In genomic region chr18:76458522-76459311, GRCh38 we compare ENCODE assay signal across 1 cellular context.
TF ChIP-seq lines count a peak whose summit lies in the region.

No MANE protein-coding gene starts in this region.

TF ChIP-seq in GM12878, 131 proteins besides CTCF, POLR2A, EP300 and RAD21 (continued from another document):
- peak; percentile 68; the same call in 1 of the 2 replicates for TF ChIP-seq TCF3 (IDR thresholded peaks at IDR 0.05; ENCODE audit: borderline replicate concordance, insufficient read depth, low read depth, low read length)
TF ChIP-seq in GM12878: peak in this region for 2.
